In genomic region chr9:134360897-134361296, GRCh38 we compare ENCODE assay signal across 14 cellular contexts. TPM values are rescaled to one million over a fixed set of nuclear protein-coding genes. Genes with fewer than 3 reads are reported as not detected.
A peak's percentile ranks its signal among the peaks of the same experiment; 100 is the strongest.
DNase-seq lines count a peak whose midpoint lies in the region; ATAC-seq and TF ChIP-seq lines count a peak whose summit lies in the region.
"Had no signal": no experiment of that assay in that cellular context is flagged by ENCODE, and none has a peak within 500 bp of the region (broad histone marks: within the 10 kb centered on the region; RNA-seq: fewer than 3 reads in every experiment).

No MANE protein-coding gene starts in this region.

- H3K4me3 Mint-ChIP-seq in activated CD4-positive, alpha-beta T cell treated with anti-CD3 and anti-CD28 coated beads, Interleukin-2, amount 10 ng/mL, durations not matched to agents 24 days and 14 days = no peak overlapping the region
- H3K4me3 Mint-ChIP-seq in activated T-cell treated with anti-CD3 and anti-CD28 coated beads, Interleukin-2, amount 50 U/mL, for 4 hours = no peak overlapping the region
- H3K4me3 Mint-ChIP-seq: natural killer cell treated with Interleukin-12 subunit alpha and Interleukin-12 subunit beta and Interleukin-15 and Interleukin-18, amount 100 ng/mL, for 72 hours had no signal

- H3K27me3 ChIP-seq in body of pancreas (no peaks in the 10 kb centered on the region), neutrophil (no peaks in the 10 kb centered on the region)

- DNase-seq in AG08396 (ENCODE audit: low spot score) = peak; percentile 67
- DNase-seq in LNCaP clone FGC (ENCODE audit: low read depth) = peak; percentile 73
- peak; percentile 58 to 79 (median 77) for DNase-seq in body of pancreas
- DNase-seq in activated gamma-delta T cell treated with Interleukin-2 at 50 U/mL for 16 hours = no peak
- DNase-seq in activated CD4-positive, alpha-beta T cell treated with anti-CD3 and anti-CD28 coated beads, Interleukin-2, amount 10 ng/mL, durations not matched to agents 24 days and 14 days = no peak
- no peak for DNase-seq in activated T-cell treated with anti-CD3 and anti-CD28 coated beads, Interleukin-2, amount 50 U/mL, for 4 hours
- DNase-seq: activated CD4-positive, CD25-positive, alpha-beta regulatory T cell treated with anti-CD3 and anti-CD28 coated beads, Interleukin-2, amount 50 U/mL, for 72 hours; activated T-cell treated with anti-CD3 and anti-CD28 coated beads, Interleukin-2, amount 50 U/mL, for 48 hours; DND-41; NCI-H1092; NCI-H446 had no signal

- no peaks in the 10 kb centered on the region for H3K9me3 Mint-ChIP-seq in activated CD4-positive, alpha-beta T cell treated with anti-CD3 and anti-CD28 coated beads, Interleukin-2, amount 10 ng/mL, durations not matched to agents 24 days and 14 days
- H3K9me3 Mint-ChIP-seq in activated T-cell treated with anti-CD3 and anti-CD28 coated beads, Interleukin-2, amount 50 U/mL, for 4 hours = no peaks in the 10 kb centered on the region
- H3K9me3 Mint-ChIP-seq: natural killer cell treated with Interleukin-12 subunit alpha and Interleukin-12 subunit beta and Interleukin-15 and Interleukin-18, amount 100 ng/mL, for 72 hours had no signal

- no peak for TF ChIP-seq POLR2A in body of pancreas (IDR thresholded peaks at IDR 0.05)

- no peaks in the 10 kb centered on the region for H3K27me3 Mint-ChIP-seq in activated CD4-positive, alpha-beta T cell treated with anti-CD3 and anti-CD28 coated beads, Interleukin-2, amount 10 ng/mL, durations not matched to agents 24 days and 14 days
- H3K27me3 Mint-ChIP-seq in activated T-cell treated with anti-CD3 and anti-CD28 coated beads, Interleukin-2, amount 50 U/mL, for 4 hours (ENCODE audit: low read depth) = no peaks in the 10 kb centered on the region
- H3K27me3 Mint-ChIP-seq: natural killer cell treated with Interleukin-12 subunit alpha and Interleukin-12 subunit beta and Interleukin-15 and Interleukin-18, amount 100 ng/mL, for 72 hours had no signal

- TF ChIP-seq CTCF in LNCaP clone FGC (IDR thresholded peaks at IDR 0.05; ENCODE audit: control insufficient read depth, extremely low read depth, insufficient read depth) = no peak
- TF ChIP-seq CTCF in body of pancreas (IDR thresholded peaks at IDR 0.05) = no peak
- no peak for TF ChIP-seq CTCF in neutrophil (IDR thresholded peaks at IDR 0.05)

- H3K9me3 ChIP-seq in body of pancreas (no peaks in the 10 kb centered on the region), neutrophil (no peaks in the 10 kb centered on the region)

- no peaks in the 10 kb centered on the region for H3K36me3 Mint-ChIP-seq in activated CD4-positive, alpha-beta T cell treated with anti-CD3 and anti-CD28 coated beads, Interleukin-2, amount 10 ng/mL, durations not matched to agents 24 days and 14 days (ENCODE audit: low read depth)
- H3K36me3 Mint-ChIP-seq in activated T-cell treated with anti-CD3 and anti-CD28 coated beads, Interleukin-2, amount 50 U/mL, for 4 hours (ENCODE audit: insufficient read depth) = no peaks in the 10 kb centered on the region
- H3K36me3 Mint-ChIP-seq: natural killer cell treated with Interleukin-12 subunit alpha and Interleukin-12 subunit beta and Interleukin-15 and Interleukin-18, amount 100 ng/mL, for 72 hours had no signal

- H3K27ac ChIP-seq in body of pancreas (peak overlapping the region in 3 of 4 donors; percentile 8 to 47 (median 24)), neutrophil (peak overlapping the region; percentile 89)

- intact Hi-C loops in body of pancreas (cut with DNase I) = no loop called here
- intact Hi-C loops in activated CD4-positive, alpha-beta T cell treated with anti-CD3 and anti-CD28 coated beads, Interleukin-2, amount 10 ng/mL, durations not matched to agents 24 days and 14 days (cut with micrococcal nuclease) = no loop called here

- no peaks in the 10 kb centered on the region for H3K4me1 Mint-ChIP-seq in activated CD4-positive, alpha-beta T cell treated with anti-CD3 and anti-CD28 coated beads, Interleukin-2, amount 10 ng/mL, durations not matched to agents 24 days and 14 days
- no peaks in the 10 kb centered on the region for H3K4me1 Mint-ChIP-seq in activated T-cell treated with anti-CD3 and anti-CD28 coated beads, Interleukin-2, amount 50 U/mL, for 4 hours (ENCODE audit: low read depth)

- H3K36me3 ChIP-seq in body of pancreas (replicated peaks in 1 of 2; ENCODE audit: insufficient read depth in 1 of 2, low read depth in 2 of 2) (no peaks in the 10 kb centered on the region), neutrophil (peaks cover 7% of the 10 kb centered on the region)

- H3K4me1 ChIP-seq in body of pancreas (peaks cover 82% of the 10 kb centered on the region), neutrophil (ENCODE audit: control insufficient read depth in 1 of 2, insufficient read depth in 1 of 2, low read depth in 1 of 2, low read length in 1 of 2) (peaks cover 70 to 94% of the 10 kb centered on the region in 2 experiments)

- 44% methylated on average over 14 of the region's 14 CpGs; no CpG with 5 or more reads in 1 of the 2 donors for WGBS in body of pancreas, 2 donors

- ATAC-seq in body of pancreas (peak; percentile 37), HG03457 (IDR thresholded peaks at IDR 0.05; ENCODE audit: unreplicated experiment) (no peak)
- ATAC-seq in activated T-cell treated with anti-CD3 and anti-CD28 coated beads, Interleukin-2, amount 50 U/mL, for 4 hours = no peak

- no peak overlapping the region for H3K4me3 ChIP-seq in LNCaP clone FGC (ENCODE audit: low read depth, low read length)
- H3K4me3 ChIP-seq in body of pancreas = no peak overlapping the region
- peak overlapping the region in 1 of 2 experiments; percentile 39 for H3K4me3 ChIP-seq in neutrophil (ENCODE audit: low read depth in 1 of 2, low read length in 1 of 2)

- no peak overlapping the region for H3K27ac Mint-ChIP-seq in activated CD4-positive, alpha-beta T cell treated with anti-CD3 and anti-CD28 coated beads, Interleukin-2, amount 10 ng/mL, durations not matched to agents 24 days and 14 days
- H3K27ac Mint-ChIP-seq: natural killer cell treated with Interleukin-12 subunit alpha and Interleukin-12 subunit beta and Interleukin-15 and Interleukin-18, amount 100 ng/mL, for 72 hours had no signal

RNA-seq across cellular contexts. Expression of gene RXRA, which starts 34.6 kb away (rescaled TPM):
- 10 to 100 TPM; 31.4 to 41.9 TPM for total RNA-seq in body of pancreas
- 4.0 and 4.8 TPM in 2 replicates for total RNA-seq in activated CD4-positive, alpha-beta T cell treated with anti-CD3 and anti-CD28 coated beads, Interleukin-2, amount 10 ng/mL, durations not matched to agents 24 days and 14 days
- total RNA-seq in activated T-cell treated with anti-CD3 and anti-CD28 coated beads, Interleukin-2, amount 50 U/mL, for 4 hours = 1 to 10 TPM; 4.7 to 7.6 (median 4.7) TPM

Comparison
In these comparisons a context has a peak if more than half of its experiments do, and no peak if none do; other contexts are left out.
1. DNase-seq: peak in AG08396 (single experiment), LNCaP clone FGC (single experiment) and body of pancreas (4 of 4); none in activated gamma-delta T cell treated with Interleukin-2 at 50 U/mL for 16 hours (single experiment), activated CD4-positive, alpha-beta T cell treated with anti-CD3 and anti-CD28 coated beads, Interleukin-2, amount 10 ng/mL, durations not matched to agents 24 days and 14 days (single experiment) and activated T-cell treated with anti-CD3 and anti-CD28 coated beads, Interleukin-2, amount 50 U/mL, for 4 hours (single experiment).